Comparison of ENCODE assay signal across 8 cellular contexts in the genomic region with DNA sequence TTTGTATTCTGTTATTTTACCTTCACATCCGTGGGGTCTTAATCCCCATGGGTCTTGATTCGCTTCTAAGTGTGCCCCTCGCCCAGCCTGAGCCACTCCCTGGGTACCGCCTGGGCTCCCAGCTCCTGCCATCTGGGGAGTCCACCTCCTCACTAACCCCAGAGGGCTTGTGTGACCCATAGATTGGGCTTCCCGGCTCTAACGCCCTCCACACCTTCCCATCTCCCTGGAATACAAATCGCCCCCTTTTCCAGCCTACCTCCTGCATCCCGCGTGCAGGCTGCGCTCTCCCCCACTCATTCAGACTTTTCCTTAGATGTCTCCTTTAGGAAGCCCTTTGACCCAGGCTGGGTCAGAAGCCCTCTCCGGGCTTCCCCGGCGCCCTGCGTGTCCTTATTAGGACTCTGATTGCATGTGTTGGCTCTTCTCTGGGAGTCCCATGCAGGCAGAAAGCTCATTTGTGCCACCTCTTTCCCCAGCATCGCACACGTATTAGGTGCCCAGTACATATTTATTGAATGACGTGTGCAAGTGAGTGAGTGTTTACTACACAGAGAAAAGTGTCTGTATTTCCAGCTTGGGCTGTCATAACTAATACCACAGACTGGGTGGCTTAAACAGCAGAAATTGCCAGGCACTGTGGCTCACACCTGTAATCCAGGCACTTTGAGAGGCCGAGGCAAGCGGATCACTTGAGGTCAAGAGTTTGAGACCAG. TPM values are rescaled to one million over a fixed set of nuclear protein-coding genes. Genes with fewer than 3 reads are reported as not detected.
DNase-seq lines count a peak whose midpoint lies in the region; ATAC-seq and TF ChIP-seq lines count a peak whose summit lies in the region.

No MANE protein-coding gene starts in this region.

- H3K27ac ChIP-seq in VCaP (peak overlapping the region; percentile 87; the same call in 1 of the 2 replicates), right cardiac atrium (ENCODE audit: low read length) (no peak overlapping the region)

- ATAC-seq in right cardiac atrium (peak in 1 of 2 donors; percentile 2), GM18517 (IDR thresholded peaks at IDR 0.05; ENCODE audit: unreplicated experiment) (no peak)
- ATAC-seq in stimulated activated effector memory CD8-positive, alpha-beta T cell treated with anti-CD3 and anti-CD28 coated beads, Interleukin-12 subunit alpha, Interleukin-12 subunit beta, amount 100 ng/mL, for 72 hours, result no peak

- H3K4me1 ChIP-seq in right cardiac atrium (ENCODE audit: control insufficient read depth, insufficient read depth, low read length), result peaks cover 6% of the 10 kb centered on the region

- DNase-seq in NCI-H2029 (lab: John Stamatoyannopoulos, UW) (peak; percentile 28), NCI-H2029 treated with DMSO at 0.1 percent for 48 hours (lab: John Stamatoyannopoulos, UW) (no peak), right cardiac atrium (no peak), NCI-H748 treated with DMSO at 0.1 percent for 48 hours (lab: John Stamatoyannopoulos, UW) (no peak), SIG-M5 (lab: John Stamatoyannopoulos, UW) (no peak)
- DNase-seq in stimulated activated effector memory CD8-positive, alpha-beta T cell treated with anti-CD3 and anti-CD28 coated beads, Interleukin-12 subunit alpha, Interleukin-12 subunit beta, amount 100 ng/mL, for 72 hours (ENCODE audit: low spot score in 2 of 2), result peak in 1 of 2 donors; percentile 54

- intact Hi-C loops in right cardiac atrium (cut with DNase I), result no loop called here

- peak overlapping the region; percentile 83 for H3K4me3 ChIP-seq in right cardiac atrium (ENCODE audit: low read length)

- no peaks in the 10 kb centered on the region for H3K27me3 ChIP-seq in right cardiac atrium (ENCODE audit: control insufficient read depth, insufficient read depth)

- H3K9me3 Mint-ChIP-seq in stimulated activated effector memory CD8-positive, alpha-beta T cell treated with anti-CD3 and anti-CD28 coated beads, Interleukin-12 subunit alpha, Interleukin-12 subunit beta, amount 100 ng/mL, for 72 hours, result no peaks in the 10 kb centered on the region

- H3K4me1 Mint-ChIP-seq in stimulated activated effector memory CD8-positive, alpha-beta T cell treated with anti-CD3 and anti-CD28 coated beads, Interleukin-12 subunit alpha, Interleukin-12 subunit beta, amount 100 ng/mL, for 72 hours, result peaks cover 26% of the 10 kb centered on the region

- peaks cover 48% of the 10 kb centered on the region for H3K36me3 Mint-ChIP-seq in stimulated activated effector memory CD8-positive, alpha-beta T cell treated with anti-CD3 and anti-CD28 coated beads, Interleukin-12 subunit alpha, Interleukin-12 subunit beta, amount 100 ng/mL, for 72 hours

- H3K9me3 ChIP-seq in right cardiac atrium (ENCODE audit: control insufficient read depth, low read length), result no peaks in the 10 kb centered on the region

- WGBS in right cardiac atrium, result 22% methylated on average over 19 of the region's 19 CpGs

- H3K27ac Mint-ChIP-seq in stimulated activated effector memory CD8-positive, alpha-beta T cell treated with anti-CD3 and anti-CD28 coated beads, Interleukin-12 subunit alpha, Interleukin-12 subunit beta, amount 100 ng/mL, for 72 hours, result peak overlapping the region; percentile 98

- H3K4me3 Mint-ChIP-seq in stimulated activated effector memory CD8-positive, alpha-beta T cell treated with anti-CD3 and anti-CD28 coated beads, Interleukin-12 subunit alpha, Interleukin-12 subunit beta, amount 100 ng/mL, for 72 hours, result peak overlapping the region; percentile 92

- no peak for TF ChIP-seq CTCF in VCaP (conservative IDR thresholded peaks at IDR 0.05)

RNA-seq across cellular contexts. Expression of a gene that starts 0.8 kb away (rescaled TPM):
- 10 to 100 TPM; 76.1 to 87.6 (median 78.8) TPM for total RNA-seq in right cardiac atrium
- 136 TPM for polyA plus RNA-seq in right cardiac atrium

RNA-seq across cellular contexts. Expression of a gene that starts 33.3 kb away (rescaled TPM):
- 1 to 10 TPM in 3 of 4 donors, under 1 TPM in 1; 0.84 to 1.9 (median 1.4) TPM for total RNA-seq in right cardiac atrium
- 3.0 TPM for polyA plus RNA-seq in right cardiac atrium
